In the genomic region with DNA sequence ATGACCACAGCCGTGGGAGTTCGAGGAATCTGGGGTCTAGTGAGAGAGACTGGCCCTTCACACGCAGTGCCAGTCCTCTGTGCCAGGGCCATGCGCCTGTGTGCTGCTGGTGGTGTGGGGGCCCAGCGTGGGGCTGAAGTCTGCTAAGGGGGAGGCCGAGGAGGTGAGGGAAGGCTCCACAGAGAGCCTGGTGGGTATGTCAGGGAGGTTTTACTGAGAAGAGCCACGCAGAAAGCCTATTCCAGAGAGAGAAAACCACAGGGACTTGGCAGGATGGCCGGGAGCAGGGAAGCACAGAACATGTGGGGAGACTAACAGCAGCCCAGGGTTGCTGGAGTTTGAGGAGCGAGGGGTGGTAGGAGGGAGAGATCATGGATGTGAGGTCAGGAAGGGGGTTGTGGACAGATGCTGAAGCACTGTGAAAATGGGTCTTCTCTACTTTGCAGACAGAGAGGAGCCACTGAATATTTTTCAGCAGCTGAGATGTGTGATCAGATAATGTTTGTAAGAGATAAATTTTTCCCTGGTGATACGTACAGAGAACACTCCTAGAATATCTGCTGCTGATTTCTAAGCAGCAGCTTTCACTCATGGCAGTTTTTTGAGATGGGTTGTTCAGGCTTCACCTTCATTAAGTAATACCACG, we compare ENCODE assay signal across 11 cellular contexts. TPM values are rescaled to one million over a fixed set of nuclear protein-coding genes. Genes with fewer than 3 reads are reported as not detected.
DNase-seq lines count a peak whose midpoint lies in the region; ATAC-seq lines count a peak whose summit lies in the region.
"Had no signal": no experiment of that assay in that cellular context is flagged by ENCODE, and none has a peak within 500 bp of the region (broad histone marks: within the 10 kb centered on the region; RNA-seq: fewer than 3 reads in every experiment).

No MANE protein-coding gene starts in this region.

- peak; percentile 2 for ATAC-seq in GM18502 (IDR thresholded peaks at IDR 0.05; ENCODE audit: poor library complexity, unreplicated experiment)
- ATAC-seq in HG02623 (IDR thresholded peaks at IDR 0.05; ENCODE audit: unreplicated experiment): no peak

- H3K4me3 ChIP-seq in skeletal muscle cell (ENCODE audit: low read depth, low read length): peak overlapping the region; percentile 5

- peak; percentile 36 for DNase-seq in LHCN-M2 (ENCODE audit: low read depth)
- peak; percentile 64 for DNase-seq in fibroblast of peridontal ligament (ENCODE audit: extremely low read depth)
- DNase-seq in skeletal muscle cell (ENCODE audit: low read depth): no peak
- DNase-seq in HuH-7.5 (ENCODE audit: low spot score): no peak
- DNase-seq in activated CD4-positive, alpha-beta T cell treated with anti-CD3 and anti-CD28 coated beads for 48 hours: no peak
- DNase-seq in SK-N-DZ (ENCODE audit: low spot score): no peak
- DNase-seq: effector memory CD4-positive, alpha-beta T cell; GDM1; SHP77 treated with DMSO at 0.1 percent for 48 hours had no signal

RNA-seq across cellular contexts. Expression of gene DUSP22, which starts 35.4 kb away (rescaled TPM):
- 6.8 and 14.9 TPM in 2 replicates for total RNA-seq in LHCN-M2 (2014; rRNA removed)
- polyA plus RNA-seq in LHCN-M2 (2012): 11.3 TPM
- polyA plus RNA-seq in SK-N-DZ (2014; cell fraction: cytosol; rRNA removed): 13.9 and 17.0 TPM in 2 replicates
- polyA plus RNA-seq in SK-N-DZ (2014; cell fraction: nucleus; rRNA removed): 14.2 and 18.0 TPM in 2 replicates

Comparison
In these comparisons a context has a peak if more than half of its experiments do, and no peak if none do; other contexts are left out.
1. DNase-seq: peak in LHCN-M2 (single experiment) and fibroblast of peridontal ligament (single experiment); none in skeletal muscle cell (single experiment), HuH-7.5 (single experiment), activated CD4-positive, alpha-beta T cell treated with anti-CD3 and anti-CD28 coated beads for 48 hours (single experiment) and SK-N-DZ (single experiment).